In genomic region chr6:144008501-144009245, GRCh38 we compare ENCODE assay signal across 8 cellular contexts. TPM values are rescaled to one million over a fixed set of nuclear protein-coding genes. Genes with fewer than 3 reads are reported as not detected.
DNase-seq lines count a peak whose midpoint lies in the region; ATAC-seq and TF ChIP-seq lines count a peak whose summit lies in the region.

No MANE protein-coding gene starts in this region.

- peaks cover 9% of the 10 kb centered on the region for H3K36me3 Mint-ChIP-seq in osteocyte (ENCODE audit: unreplicated experiment)

- H3K27me3 Mint-ChIP-seq in osteocyte (ENCODE audit: unreplicated experiment): peaks cover 9% of the 10 kb centered on the region

- H3K79me2 ChIP-seq in MM.1S (ENCODE audit: low read length): no peaks in the 10 kb centered on the region

- no peaks in the 10 kb centered on the region for H3K9me3 ChIP-seq in MM.1S (replicated peaks; ENCODE audit: insufficient read depth, low read length)

- no peak overlapping the region for H3K4me3 ChIP-seq in MM.1S (ENCODE audit: low read length)

- peaks cover 23% of the 10 kb centered on the region for H3K4me1 Mint-ChIP-seq in osteocyte (ENCODE audit: unreplicated experiment)

- no peaks in the 10 kb centered on the region for H3K9me2 ChIP-seq in MM.1S (replicated peaks; ENCODE audit: insufficient read depth, low read length)

- H3F3A ChIP-seq in MM.1S (ENCODE audit: insufficient read depth, low read length): no peaks in the 10 kb centered on the region

- no peaks in the 10 kb centered on the region for H3K36me3 ChIP-seq in MM.1S (replicated peaks; ENCODE audit: insufficient read depth, low read length)

- H4K20me1 ChIP-seq in MM.1S (ENCODE audit: insufficient read depth, low read length): no peaks in the 10 kb centered on the region

- TF ChIP-seq CTCF in osteocyte (IDR thresholded peaks at IDR 0.05) (no peak), MM.1S (IDR thresholded peaks at IDR 0.05; ENCODE audit: low read length) (no peak)

- no peaks in the 10 kb centered on the region for H3K27me3 ChIP-seq in MM.1S (replicated peaks; ENCODE audit: insufficient read depth, low read length)

- ATAC-seq in GM21381 (IDR thresholded peaks at IDR 0.05; ENCODE audit: unreplicated experiment) (peak; percentile 24), esophagus mucosa (peak; percentile 40), GM21528 (IDR thresholded peaks at IDR 0.05; ENCODE audit: low FRiP score, unreplicated experiment) (no peak)
- no peak for ATAC-seq in activated CD4-positive, CD25-positive, alpha-beta regulatory T cell treated with anti-CD3 and anti-CD28 coated beads, Interleukin-2, amount 50 U/mL, for 24 hours

- no peak overlapping the region for H3K4me2 ChIP-seq in MM.1S (ENCODE audit: low read depth, low read length)

- H3K9me3 Mint-ChIP-seq in osteocyte (ENCODE audit: unreplicated experiment): peaks cover 3% of the 10 kb centered on the region

- DNase-seq in NCI-H2171 treated with DMSO at 0.1 percent for 48 hours (lab: John Stamatoyannopoulos, UW): peak; percentile 16
- no peak for DNase-seq in osteocyte (ENCODE audit: extremely low spot score, unreplicated experiment)
- no peak for DNase-seq in stimulated activated CD4-positive, alpha-beta T cell treated with anti-CD3 and anti-CD28 coated beads, Interleukin-15, amount 100 ng/mL, for 24 hours
- DNase-seq in MM.1S: no peak

- H3K27ac Mint-ChIP-seq in osteocyte (ENCODE audit: unreplicated experiment): peak overlapping the region; percentile 50

- peak overlapping the region; percentile 68 for H3K4me3 Mint-ChIP-seq in osteocyte (ENCODE audit: unreplicated experiment)

- no peaks in the 10 kb centered on the region for H3K4me1 ChIP-seq in MM.1S (ENCODE audit: low read length)

- no peak overlapping the region for H2AFZ ChIP-seq in MM.1S (ENCODE audit: low read length)

- no peak overlapping the region for H3K27ac ChIP-seq in MM.1S (ENCODE audit: low read length)

- H3K9ac ChIP-seq in MM.1S (ENCODE audit: low read length): no peak overlapping the region

RNA-seq across cellular contexts. Expression of gene PLAGL1, which starts 0.6 kb away (rescaled TPM):
- total RNA-seq in esophagus mucosa (17.9 TPM), osteocyte (90.3 and 103 TPM in 2 replicates)

Comparison
In these comparisons a context has a peak if more than half of its experiments do, and no peak if none do; other contexts are left out.
1. ATAC-seq: peak in GM21381 (single experiment) and esophagus mucosa (single experiment); none in GM21528 (single experiment) and activated CD4-positive, CD25-positive, alpha-beta regulatory T cell treated with anti-CD3 and anti-CD28 coated beads, Interleukin-2, amount 50 U/mL, for 24 hours (0 of 2).